Comparison of ENCODE assay signal across 10 cellular contexts in the genomic region with DNA sequence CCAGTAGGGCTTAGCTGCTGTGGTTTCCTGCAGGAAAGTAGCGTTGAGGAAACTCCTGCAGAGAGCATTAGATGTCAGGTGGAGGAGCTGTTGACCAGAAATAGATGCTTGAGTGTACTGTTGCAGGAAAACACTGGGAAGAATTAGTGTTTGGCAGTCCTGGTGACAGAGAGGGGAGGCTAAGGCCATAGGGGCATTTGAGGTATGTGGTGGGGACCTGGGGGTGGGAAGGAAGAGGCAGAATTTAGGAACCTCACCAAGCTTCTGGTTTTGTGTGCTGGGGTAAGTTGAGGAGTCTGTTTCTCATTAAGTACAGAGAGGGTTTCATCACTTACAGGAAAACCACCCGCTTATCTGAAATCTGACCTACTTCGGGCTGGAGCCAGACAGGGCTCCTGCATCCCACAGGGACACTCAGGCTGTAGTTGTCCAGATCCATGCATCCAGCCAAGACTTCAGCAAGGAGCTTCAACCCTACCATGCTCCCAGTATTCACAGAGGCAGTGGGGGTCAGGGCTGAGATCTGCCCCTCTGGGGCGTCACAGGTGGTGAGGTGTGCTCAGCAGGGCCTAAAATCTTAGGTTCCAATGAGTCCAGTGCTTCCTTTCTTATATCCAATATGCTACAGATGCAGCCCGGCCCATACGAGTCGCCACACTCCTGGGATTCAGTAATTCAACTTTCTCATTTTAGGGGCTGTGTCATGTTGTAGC. TPM values are rescaled to one million over a fixed set of nuclear protein-coding genes. Genes with fewer than 3 reads are reported as not detected.
A peak's percentile ranks its signal among the peaks of the same experiment; 100 is the strongest.
DNase-seq lines count a peak whose midpoint lies in the region; TF ChIP-seq lines count a peak whose summit lies in the region.
"Had no signal": no experiment of that assay in that cellular context is flagged by ENCODE, and none has a peak within 500 bp of the region (broad histone marks: within the 10 kb centered on the region; RNA-seq: fewer than 3 reads in every experiment).

No MANE protein-coding gene starts in this region.

- no peak overlapping the region for H3K4me3 Mint-ChIP-seq in activated naive CD8-positive, alpha-beta T cell

- H3K9me3 ChIP-seq in BE2C (no peaks in the 10 kb centered on the region), GM23248 (ENCODE audit: low read depth) (no peaks in the 10 kb centered on the region), hepatocyte (ENCODE audit: low read depth) (no peaks in the 10 kb centered on the region), HAP-1 (no peaks in the 10 kb centered on the region), Karpas-422 (ENCODE audit: low read length) (no peaks in the 10 kb centered on the region)

- peak overlapping the region; percentile 29; the same call in 1 of the 2 replicates for H3K9ac ChIP-seq in GM23248
- H3K9ac ChIP-seq in Karpas-422 (ENCODE audit: low read length): no peak overlapping the region

- H3K36me3 ChIP-seq in BE2C (peaks cover 42% of the 10 kb centered on the region), GM23248 (ENCODE audit: low read depth) (peaks cover 19% of the 10 kb centered on the region), hepatocyte (replicated peaks; ENCODE audit: insufficient read depth, low read depth) (no peaks in the 10 kb centered on the region), HAP-1 (replicated peaks) (peaks cover 52% of the 10 kb centered on the region), Karpas-422 (ENCODE audit: insufficient read depth, low read length) (peaks cover 28% of the 10 kb centered on the region; the same call in 1 of the 2 replicates)

- H3K27ac Mint-ChIP-seq in activated naive CD8-positive, alpha-beta T cell: peak overlapping the region; percentile 50

- DNase-seq in BE2C (peak; percentile 84), GM23248 (peak; percentile 86), hepatocyte (ENCODE audit: low spot score) (peak; percentile 30), hippocampal formation (lab: John Stamatoyannopoulos, UW) (no peak), HAP-1 (ENCODE audit: low spot score in 2 of 2) (no peak), Karpas-422 (no peak)
- no peak for DNase-seq in activated CD4-positive, CD25-positive, alpha-beta regulatory T cell treated with anti-CD3 and anti-CD28 coated beads, Interleukin-2, amount 50 U/mL, for 72 hours
- DNase-seq: activated T-cell treated with anti-CD3 and anti-CD28 coated beads, Interleukin-2, amount 50 U/mL, for 4 hours; NCI-H748 treated with DMSO at 0.1 percent for 48 hours had no signal

- peaks cover 57% of the 10 kb centered on the region for H3F3A ChIP-seq in GM23248 (ENCODE audit: insufficient read depth)

- peaks cover under 1% of the 10 kb centered on the region for H3K36me3 Mint-ChIP-seq in activated naive CD8-positive, alpha-beta T cell

- H3K27ac ChIP-seq in GM23248 (peak overlapping the region; percentile 76), hepatocyte (no peak overlapping the region), Karpas-422 (ENCODE audit: low read length) (no peak overlapping the region)

- H4K20me1 ChIP-seq in GM23248 (ENCODE audit: insufficient read depth) (no peaks in the 10 kb centered on the region), hepatocyte (ENCODE audit: insufficient read depth, poor library complexity, severe bottlenecking) (no peaks in the 10 kb centered on the region), Karpas-422 (ENCODE audit: insufficient read depth, low read depth, low read length) (no peaks in the 10 kb centered on the region; the same call in 1 of the 2 replicates)

- H3K27me3 ChIP-seq in BE2C (no peaks in the 10 kb centered on the region), GM23248 (replicated peaks; ENCODE audit: insufficient read depth) (no peaks in the 10 kb centered on the region), hepatocyte (no peaks in the 10 kb centered on the region), HAP-1 (ENCODE audit: low read depth) (no peaks in the 10 kb centered on the region), Karpas-422 (ENCODE audit: low read length) (no peaks in the 10 kb centered on the region)

- H3K4me2 ChIP-seq in GM23248 (ENCODE audit: unreplicated experiment) (peak overlapping the region; percentile 58), hepatocyte (no peak overlapping the region), Karpas-422 (ENCODE audit: low read depth, low read length, poor library complexity, severe bottlenecking) (no peak overlapping the region)

- WGBS in GM23248 (ENCODE audit: low coverage in 1 of 2, low lambda C conversion rate in 2 of 2, missing lambda C conversion rate in 2 of 2), 2 experiments: 41 to 42% methylated on average over 7 of the region's 7 CpGs
- 66% methylated on average over 7 of the region's 7 CpGs for WGBS in hepatocyte (ENCODE audit: low lambda C conversion rate, missing lambda C conversion rate)

- peaks cover 6% of the 10 kb centered on the region for H3K4me1 Mint-ChIP-seq in activated naive CD8-positive, alpha-beta T cell (ENCODE audit: low read depth)

- in situ Hi-C loops in GM23248 (cut with MboI) (no loop called here), HAP-1 (cut with MboI; ENCODE audit: low sequenced_read_pairs) (no loop called here)

- no peaks in the 10 kb centered on the region for H3K9me2 ChIP-seq in GM23248 (ENCODE audit: insufficient read depth)
- H3K9me2 ChIP-seq in hepatocyte (replicated peaks; ENCODE audit: insufficient read depth): no peaks in the 10 kb centered on the region
- H3K9me2 ChIP-seq in Karpas-422 (replicated peaks; ENCODE audit: insufficient read depth, low read length): no peaks in the 10 kb centered on the region

- H2AFZ ChIP-seq in GM23248: no peak overlapping the region
- H2AFZ ChIP-seq in hepatocyte: no peak overlapping the region
- no peak overlapping the region for H2AFZ ChIP-seq in Karpas-422 (ENCODE audit: low read length)

- H3K4me3 ChIP-seq in BE2C (ENCODE audit: low read depth, low read length) (no peak overlapping the region; the same call in 1 of the 2 replicates), GM23248 (no peak overlapping the region), hepatocyte (no peak overlapping the region), HAP-1 (no peak overlapping the region), Karpas-422 (ENCODE audit: low read length) (no peak overlapping the region)

- peak; percentile 83 for TF ChIP-seq CTCF in BE2C (IDR thresholded peaks at IDR 0.05; ENCODE audit: low read depth, low read length)
- peak; percentile 36 for TF ChIP-seq CTCF in hepatocyte (IDR thresholded peaks at IDR 0.05; ENCODE audit: poor library complexity)

- H3K27me3 Mint-ChIP-seq in activated naive CD8-positive, alpha-beta T cell: no peaks in the 10 kb centered on the region

- no peaks in the 10 kb centered on the region for H3K9me3 Mint-ChIP-seq in activated naive CD8-positive, alpha-beta T cell (ENCODE audit: low read depth)
- H3K9me3 Mint-ChIP-seq: activated T-cell treated with anti-CD3 and anti-CD28 coated beads, Interleukin-2, amount 50 U/mL, for 4 hours had no signal

- H3K79me2 ChIP-seq in GM23248 (ENCODE audit: insufficient read depth) (no peaks in the 10 kb centered on the region), hepatocyte (no peaks in the 10 kb centered on the region), Karpas-422 (ENCODE audit: low read length) (no peaks in the 10 kb centered on the region)

- peaks cover 54% of the 10 kb centered on the region for H3K4me1 ChIP-seq in BE2C
- peaks cover 42% of the 10 kb centered on the region for H3K4me1 ChIP-seq in GM23248 (ENCODE audit: insufficient read depth)
- peaks cover 12% of the 10 kb centered on the region for H3K4me1 ChIP-seq in hepatocyte (ENCODE audit: insufficient read depth)
- no peaks in the 10 kb centered on the region for H3K4me1 ChIP-seq in HAP-1
- H3K4me1 ChIP-seq in Karpas-422 (ENCODE audit: low read length): peaks cover 6% of the 10 kb centered on the region

RNA-seq across cellular contexts. Expression of gene SH2D2A, which starts 15.1 kb away (rescaled TPM):
- not detected for polyA plus RNA-seq in BE2C (2012; ENCODE audit: insufficient read depth, insufficient read length, low read depth)
- not detected in 2 replicates for total RNA-seq in GM23248 (2014; rRNA removed; shearing (Covaris generic))
- polyA plus RNA-seq in GM23248 (2016; fragmentation: Nextera tagmentation; extraction: Ambion mirVana) (0.43 and 0.96 TPM in 2 replicates), hepatocyte (0.18 TPM in 1 of 2 replicates, not detected in the other)
- total RNA-seq in hepatocyte: 0.60 and 2.6 TPM in 2 replicates
- not detected in 2 replicates for total RNA-seq in Karpas-422 (2014; rRNA removed; shearing (Covaris generic); ENCODE audit: low replicate concordance)

RNA-seq across cellular contexts. Expression of gene PRCC, which starts 34.2 kb away (rescaled TPM):
- 319 TPM for polyA plus RNA-seq in BE2C (2012; ENCODE audit: insufficient read depth, insufficient read length, low read depth)
- 32.4 and 43.6 TPM in 2 replicates for total RNA-seq in GM23248 (2014; rRNA removed; shearing (Covaris generic))
- polyA plus RNA-seq in GM23248 (2016; fragmentation: Nextera tagmentation; extraction: Ambion mirVana) (57.0 and 62.4 TPM in 2 replicates), hepatocyte (85.2 and 108 TPM in 2 replicates)
- total RNA-seq in hepatocyte: 35.9 and 45.0 TPM in 2 replicates
- 39.6 and 50.0 TPM in 2 replicates for total RNA-seq in Karpas-422 (2014; rRNA removed; shearing (Covaris generic); ENCODE audit: low replicate concordance)

RNA-seq across cellular contexts. Expression of gene HDGF, which starts 50.1 kb away (rescaled TPM):
- polyA plus RNA-seq in BE2C (2012; ENCODE audit: insufficient read depth, insufficient read length, low read depth): 264 TPM
- total RNA-seq in GM23248 (2014; rRNA removed; shearing (Covaris generic)): 184 and 185 TPM in 2 replicates
- 95.4 and 131 TPM in 2 replicates for polyA plus RNA-seq in GM23248 (2016; fragmentation: Nextera tagmentation; extraction: Ambion mirVana)
- 160 and 192 TPM in 2 replicates for total RNA-seq in hepatocyte
- polyA plus RNA-seq in hepatocyte: 153 and 166 TPM in 2 replicates
- 191 and 237 TPM in 2 replicates for total RNA-seq in Karpas-422 (2014; rRNA removed; shearing (Covaris generic); ENCODE audit: low replicate concordance)

RNA-seq across cellular contexts. Expression of gene INSRR, which starts 57.4 kb away (rescaled TPM):
- polyA plus RNA-seq in BE2C (2012; ENCODE audit: insufficient read depth, insufficient read length, low read depth): 1.6 TPM
- not detected in 2 replicates for total RNA-seq in GM23248 (2014; rRNA removed; shearing (Covaris generic))
- polyA plus RNA-seq in GM23248 (2016; fragmentation: Nextera tagmentation; extraction: Ambion mirVana) (0.09 TPM in 1 of 2 replicates, not detected in the other), hepatocyte (not detected in 2 replicates)
- total RNA-seq in hepatocyte: not detected in 2 replicates
- not detected in 2 replicates for total RNA-seq in Karpas-422 (2014; rRNA removed; shearing (Covaris generic); ENCODE audit: low replicate concordance)

RNA-seq across cellular contexts. Expression of gene NTRK1, which starts 59.1 kb away (rescaled TPM):
- 67.7 TPM for polyA plus RNA-seq in BE2C (2012; ENCODE audit: insufficient read depth, insufficient read length, low read depth)
- 0.11 TPM in 1 of 2 replicates, not detected in the other for total RNA-seq in GM23248 (2014; rRNA removed; shearing (Covaris generic))
- polyA plus RNA-seq in GM23248 (2016; fragmentation: Nextera tagmentation; extraction: Ambion mirVana) (0.08 and 0.09 TPM in 2 replicates), hepatocyte (not detected in 2 replicates)
- 0.13 TPM in 1 of 2 replicates, not detected in the other for total RNA-seq in hepatocyte
- not detected in 2 replicates for total RNA-seq in Karpas-422 (2014; rRNA removed; shearing (Covaris generic); ENCODE audit: low replicate concordance)

Comparison
In these comparisons a context has a peak if more than half of its experiments do, and no peak if none do; other contexts are left out.
1. DNase-seq: peak in BE2C (single experiment), GM23248 (single experiment) and hepatocyte (single experiment); none in hippocampal formation (0 of 2), HAP-1 (0 of 2), Karpas-422 (single experiment) and activated CD4-positive, CD25-positive, alpha-beta regulatory T cell treated with anti-CD3 and anti-CD28 coated beads, Interleukin-2, amount 50 U/mL, for 72 hours (single experiment).